In genomic region chr2:159506764-159507406, GRCh38 we compare ENCODE assay signal across 14 cellular contexts.
DNase-seq lines count a peak whose midpoint lies in the region; ATAC-seq and TF ChIP-seq lines count a peak whose summit lies in the region.
"Had no signal": no experiment of that assay in that cellular context is flagged by ENCODE, and none has a peak within 500 bp of the region (broad histone marks: within the 10 kb centered on the region; RNA-seq: fewer than 3 reads in every experiment).

No MANE protein-coding gene starts in this region.

- intact Hi-C loops in body of pancreas (cut with DNase I), result no loop called here

- peak overlapping the region in 7 of 8 donors; percentile 1 to 90 (median 6) for H3K27ac Mint-ChIP-seq in CD8-positive, alpha-beta memory T cell
- H3K27ac Mint-ChIP-seq: activated T-cell treated with anti-CD3 and anti-CD28 coated beads, Interleukin-2, amount 50 U/mL, for 72 hours had no signal

- DNase-seq in CD8-positive, alpha-beta memory T cell, result no peak
- DNase-seq in LoVo (ENCODE audit: low spot score), result peak; percentile 56
- no peak for DNase-seq in body of pancreas
- DNase-seq in left lobe of liver (ENCODE audit: low spot score), result no peak
- DNase-seq in H7, result no peak
- DNase-seq in NCI-H82 (lab: John Stamatoyannopoulos, UW), result no peak
- DNase-seq in HAP-1 (ENCODE audit: low spot score in 2 of 2), result no peak
- DNase-seq: activated T-cell treated with anti-CD3 and anti-CD28 coated beads, Interleukin-2, amount 50 U/mL, for 72 hours; CD4-positive, alpha-beta memory T cell; central memory CD4-positive, alpha-beta T cell; stimulated activated naive CD4-positive, alpha-beta T cell treated with Interleukin-2 at 50 U/mL for 16 hours had no signal

- H3K4me1 ChIP-seq in CD8-positive, alpha-beta memory T cell (ENCODE audit: insufficient read depth, low read length), result peaks cover 6% of the 10 kb centered on the region
- H3K4me1 ChIP-seq in body of pancreas, result peaks cover 17% of the 10 kb centered on the region
- H3K4me1 ChIP-seq in HAP-1, result peaks cover 2% of the 10 kb centered on the region
- H3K4me1 ChIP-seq: SJSA1 had no signal

- in situ Hi-C loops in HAP-1 (cut with MboI; ENCODE audit: low sequenced_read_pairs), result no loop called here

- no peaks in the 10 kb centered on the region for H3K36me3 ChIP-seq in CD8-positive, alpha-beta memory T cell (ENCODE audit: insufficient read depth, low read length)
- no peaks in the 10 kb centered on the region for H3K36me3 ChIP-seq in body of pancreas (replicated peaks in 1 of 2; ENCODE audit: insufficient read depth in 1 of 2, low read depth in 2 of 2)
- H3K36me3 ChIP-seq in H7 (replicated peaks; ENCODE audit: control insufficient read depth, insufficient read depth, low read length), result no peaks in the 10 kb centered on the region
- no peaks in the 10 kb centered on the region for H3K36me3 ChIP-seq in HAP-1 (replicated peaks)
- H3K36me3 ChIP-seq: SJSA1 had no signal

- 63 to 74% methylated on average over 2 of the region's 2 CpGs for WGBS in body of pancreas, 2 donors

- CTCF ChIA-PET in CD8-positive, alpha-beta memory T cell (lab: Charles Lee), result no interaction called here

- no peaks in the 10 kb centered on the region for H3K27me3 Mint-ChIP-seq in CD8-positive, alpha-beta memory T cell
- H3K27me3 Mint-ChIP-seq: CD4-positive, alpha-beta memory T cell had no signal

- H3K27ac ChIP-seq in CD8-positive, alpha-beta memory T cell (ENCODE audit: low read depth, low read length), result no peak overlapping the region
- H3K27ac ChIP-seq in body of pancreas, result peak overlapping the region in 1 of 4 donors; percentile 2
- H3K27ac ChIP-seq: KMS-11, SJSA1 had no signal

- H3K36me3 Mint-ChIP-seq in CD8-positive, alpha-beta memory T cell, result peaks cover 5 to 11% (median 8%) of the 10 kb centered on the region in 3 donors

- no peaks in the 10 kb centered on the region for H3K27me3 ChIP-seq in CD8-positive, alpha-beta memory T cell (ENCODE audit: insufficient read depth, low read length, poor library complexity, severe bottlenecking)
- H3K27me3 ChIP-seq in body of pancreas (no peaks in the 10 kb centered on the region), H7 (ENCODE audit: control insufficient read depth, insufficient read depth, low read length) (no peaks in the 10 kb centered on the region), HAP-1 (ENCODE audit: low read depth) (no peaks in the 10 kb centered on the region)
- H3K27me3 ChIP-seq: SJSA1 had no signal

- H3K4me1 Mint-ChIP-seq in CD8-positive, alpha-beta memory T cell, result peaks cover 36 to 48% (median 43%) of the 10 kb centered on the region in 3 donors

- POLR2A ChIA-PET in CD8-positive, alpha-beta memory T cell (lab: Charles Lee), result no interaction called here

- H3K4me3 ChIP-seq in CD8-positive, alpha-beta memory T cell (ENCODE audit: low read length), result no peak overlapping the region
- H3K4me3 ChIP-seq in body of pancreas (no peak overlapping the region), H7 (ENCODE audit: insufficient read depth, low read depth, low read length) (no peak overlapping the region), HAP-1 (no peak overlapping the region)
- H3K4me3 ChIP-seq: SJSA1 had no signal

- H3K9me3 Mint-ChIP-seq in CD8-positive, alpha-beta memory T cell, result peaks cover 0 to 3% (median 0%) of the 10 kb centered on the region in 5 donors

- H3K9me3 ChIP-seq in CD8-positive, alpha-beta memory T cell (ENCODE audit: low read length), result peaks cover under 1% of the 10 kb centered on the region
- H3K9me3 ChIP-seq in body of pancreas (no peaks in the 10 kb centered on the region), HAP-1 (no peaks in the 10 kb centered on the region)
- H3K9me3 ChIP-seq: SJSA1 had no signal

- TF ChIP-seq CTCF in body of pancreas (IDR thresholded peaks at IDR 0.05), result no peak

- ATAC-seq in body of pancreas (peak; percentile 60), left lobe of liver (peak; percentile 74), GM18873 (IDR thresholded peaks at IDR 0.05; ENCODE audit: low FRiP score, unreplicated experiment) (no peak)
- ATAC-seq: activated T-cell treated with anti-CD3 and anti-CD28 coated beads, Interleukin-2, amount 50 U/mL, for 72 hours had no signal

- peak overlapping the region in 3 of 7 donors; percentile 12 to 60 (median 23) for H3K4me3 Mint-ChIP-seq in CD8-positive, alpha-beta memory T cell
- H3K4me3 Mint-ChIP-seq: activated T-cell treated with anti-CD3 and anti-CD28 coated beads, Interleukin-2, amount 50 U/mL, for 72 hours; CD4-positive, alpha-beta memory T cell had no signal

- TF ChIP-seq POLR2A in body of pancreas (IDR thresholded peaks at IDR 0.05), result no peak
